ENCODE assay signal across 10 cellular contexts in the genomic region with DNA sequence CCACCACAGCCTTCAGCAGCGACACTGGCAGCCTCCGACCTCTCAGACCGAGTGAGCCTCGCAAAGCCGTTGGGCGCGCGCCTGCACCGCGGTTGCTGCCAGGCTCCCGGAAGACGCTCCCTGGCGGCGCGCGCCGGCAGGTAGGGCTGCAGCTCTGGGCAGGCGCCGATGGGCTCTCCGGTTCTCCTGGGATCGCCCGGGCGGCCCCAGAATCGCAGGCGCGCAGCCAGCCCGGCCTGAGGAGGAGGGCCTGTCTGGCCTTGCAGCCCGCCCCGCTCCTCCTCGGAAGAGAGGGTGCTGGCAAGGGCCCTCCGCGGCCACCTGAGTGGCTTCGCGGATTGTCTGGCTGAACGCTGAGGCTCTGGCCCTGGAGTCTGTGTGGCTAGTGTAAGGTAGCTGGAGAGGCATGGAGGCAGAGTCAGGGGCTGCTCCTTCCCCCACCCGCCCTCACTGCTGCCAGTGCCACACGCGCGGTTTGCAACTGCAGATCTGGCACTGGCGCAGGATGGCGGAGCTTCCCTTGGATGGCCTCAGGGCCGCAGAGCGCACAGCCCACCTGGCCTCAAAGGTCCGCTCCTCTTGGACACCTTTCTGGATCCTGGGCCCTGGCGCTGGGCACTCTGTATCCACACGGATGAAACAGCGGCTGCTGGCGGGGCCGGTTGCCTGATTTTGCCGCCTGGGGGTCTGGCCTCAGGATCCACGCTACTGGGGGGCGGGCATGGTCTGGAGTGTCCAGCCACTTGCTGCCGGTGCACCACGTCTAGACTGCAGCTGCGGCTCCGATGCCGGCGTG. TPM values are rescaled to one million over a fixed set of nuclear protein-coding genes. Genes with fewer than 3 reads are reported as not detected.
DNase-seq lines count a peak whose midpoint lies in the region; ATAC-seq, FAIRE-seq and TF ChIP-seq lines count a peak whose summit lies in the region.
"Not testable (repeated sequence)": the region's sequence is repeated elsewhere in the genome, so short reads cannot be mapped to it uniquely, and the experiment has no call there.
"Had no signal": no experiment of that assay in that cellular context is flagged by ENCODE, and none has a peak within 500 bp of the region (broad histone marks: within the 10 kb centered on the region; RNA-seq: fewer than 3 reads in every experiment).

No MANE protein-coding gene starts in this region.

- not testable (repeated sequence) for H2AK5ac ChIP-seq in H9 (ENCODE audit: insufficient read length, low read length)

- H3K4me3 Mint-ChIP-seq in H9: peak overlapping the region; percentile 48 to 84
- peak overlapping the region; percentile 52 for H3K4me3 Mint-ChIP-seq in activated CD4-positive, alpha-beta T cell treated with anti-CD3 and anti-CD28 coated beads for 36 hours
- peak overlapping the region; percentile 86 for H3K4me3 Mint-ChIP-seq in glutamatergic neuron (ENCODE audit: unreplicated experiment)

- not testable (repeated sequence) for H2BK12ac ChIP-seq in H9 (ENCODE audit: insufficient read length, low read depth, low read length)

- not testable (repeated sequence) for H3T11ph ChIP-seq in H9 (ENCODE audit: low read length)

- not testable (repeated sequence) for H4K8ac ChIP-seq in H9 (replicated peaks; ENCODE audit: insufficient read length, low read depth, low read length)

- WGBS in H9 (ENCODE audit: extremely low coverage, insufficient read length, low lambda C conversion rate): no CpG with 5 or more reads among the region's 58 CpGs
- WGBS in body of pancreas, 2 donors: 0 to 4% methylated on average over 8 to 43 of the region's 58 CpGs
- 50% methylated on average over 13 of the region's 58 CpGs for WGBS in HepG2 (ENCODE audit: low lambda C conversion rate)

- H3K27ac ChIP-seq in H9 (ENCODE audit: insufficient read length, low read depth, low read length); body of pancreas; HepG2 (ENCODE audit: extremely low read length, insufficient read depth, low read length): not testable (repeated sequence)

- TF ChIP-seq EP300 in HepG2 (IDR thresholded peaks at IDR 0.05; ENCODE audit: low read depth in 2 of 2, low read length in 2 of 2); HepG2 (CRISPR knock-in tag; IDR thresholded peaks at IDR 0.05; ENCODE audit: borderline replicate concordance): not testable (repeated sequence)

- not testable (repeated sequence) for H3K9me3 ChIP-seq in H9 (ENCODE audit: control insufficient read depth, low read depth, low read length); body of pancreas; HepG2 (ENCODE audit: low read length)

- not testable (repeated sequence) for H3K23me2 ChIP-seq in H9 (ENCODE audit: insufficient read length, low read depth, low read length, poor library complexity, severe bottlenecking)

- not testable (repeated sequence) for FAIRE-seq in HepG2 (lab: Jason Lieb, UNC)

- POLR2A ChIA-PET in activated CD4-positive, alpha-beta T cell treated with anti-CD3 and anti-CD28 coated beads for 36 hours (lab: Charles Lee); HepG2 (lab: Yijun Ruan, JAX): not testable (repeated sequence)

- H3K27me3 ChIP-seq in H9 (ENCODE audit: insufficient read depth, low read length) (peaks cover 12% of the 10 kb centered on the region; the same call in 1 of the 2 replicates), HepG2 (ENCODE audit: control insufficient read depth in 1 of 2, insufficient read depth in 2 of 2, low read length in 2 of 2) (peaks cover 9 to 25% of the 10 kb centered on the region in 2 experiments; a peak in 4 of 5 replicates)
- H3K27me3 ChIP-seq in body of pancreas: not testable (repeated sequence)

- not testable (repeated sequence) for H3K4me1 Mint-ChIP-seq in H9; activated CD4-positive, alpha-beta T cell treated with anti-CD3 and anti-CD28 coated beads for 36 hours; glutamatergic neuron (ENCODE audit: low read depth, unreplicated experiment)

- H3K36me3 Mint-ChIP-seq in H9 (ENCODE audit: insufficient read depth in 1 of 3, low read depth in 3 of 3); activated CD4-positive, alpha-beta T cell treated with anti-CD3 and anti-CD28 coated beads for 36 hours (ENCODE audit: low read depth); glutamatergic neuron (ENCODE audit: unreplicated experiment): not testable (repeated sequence)

- in situ Hi-C loops in HepG2 (cut with HindIII; ENCODE audit: extremely low pct_ligation_motif_present, low pct_unique_long_range_greater_than_20kb): not testable (repeated sequence)

- not testable (repeated sequence) for H3K23ac ChIP-seq in H9 (ENCODE audit: insufficient read length, low read depth, low read length)

- not testable (repeated sequence) for H3K9ac ChIP-seq in H9 (ENCODE audit: extremely low read depth, insufficient read length, low read length); HepG2 (ENCODE audit: insufficient read depth, low read depth, low read length)

- TF ChIP-seq POLR2A in body of pancreas (IDR thresholded peaks at IDR 0.05); HepG2 (IDR thresholded peaks at IDR 0.05; ENCODE audit: insufficient read depth in 1 of 2, low read depth in 2 of 2, low read length in 2 of 2): not testable (repeated sequence)

- TF ChIP-seq CTCF in H9 (conservative IDR thresholded peaks at IDR 0.05) (peak; percentile 36; the same call in 2 of the 3 replicates), body of pancreas (IDR thresholded peaks at IDR 0.05) (peak in 2 of 7 experiments; percentile 5 to 10), HepG2 (CRISPR knock-in tag; IDR thresholded peaks at IDR 0.05) (0 out of 2 replicates have a peak, but pooled peaks have one; percentile 17)
- not testable (repeated sequence) for TF ChIP-seq CTCF in glutamatergic neuron (IDR thresholded peaks at IDR 0.05; ENCODE audit: partially characterized antibody, unreplicated experiment); retinal pigment epithelial cell (conservative IDR thresholded peaks at IDR 0.05; ENCODE audit: low read depth, low read length)

- H3K4me3 ChIP-seq in body of pancreas (peak overlapping the region in 1 of 2 donors; percentile 17), retinal pigment epithelial cell (ENCODE audit: low read length) (peak overlapping the region; percentile 15)
- H3K4me3 ChIP-seq in HepG2 (replicated peaks in 1 of 3; ENCODE audit: insufficient read depth in 1 of 3, low read depth in 2 of 3, low read length in 3 of 3): not testable (repeated sequence)

- H3K4me1 ChIP-seq in H9 (ENCODE audit: insufficient read depth, low read length); HepG2 (ENCODE audit: insufficient read depth, low read length): not testable (repeated sequence)
- H3K4me1 ChIP-seq in body of pancreas: peaks cover 19% of the 10 kb centered on the region

- peak; percentile 25 for DNase-seq in H9
- DNase-seq in NCI-H524 (lab: John Stamatoyannopoulos, UW): peak; percentile 5 to 35
- peak; percentile 55 for DNase-seq in activated CD4-positive, alpha-beta T cell treated with anti-CD3 and anti-CD28 coated beads for 36 hours
- peak; percentile 60 to 77 (median 66) for DNase-seq in body of pancreas
- peak; percentile 46 for DNase-seq in glutamatergic neuron
- not testable (repeated sequence) for DNase-seq in HepG2 (ENCODE audit: low spot score); retinal pigment epithelial cell (ENCODE audit: low read depth)

- H3K56ac ChIP-seq in H9 (ENCODE audit: insufficient read length, low read depth, low read length): not testable (repeated sequence)

- CTCF ChIA-PET in activated CD4-positive, alpha-beta T cell treated with anti-CD3 and anti-CD28 coated beads for 36 hours (lab: Charles Lee); HepG2 (lab: Yijun Ruan, JAX; ENCODE audit: low intra/inter-chr PET ratio, low total read pairs): not testable (repeated sequence)

- H4K5ac ChIP-seq in H9 (ENCODE audit: insufficient read length, low read depth, low read length): not testable (repeated sequence)

- H3K14ac ChIP-seq in H9 (ENCODE audit: insufficient read depth, low read length): not testable (repeated sequence)

- not testable (repeated sequence) for H3K27ac Mint-ChIP-seq in H9; activated CD4-positive, alpha-beta T cell treated with anti-CD3 and anti-CD28 coated beads for 36 hours; glutamatergic neuron (ENCODE audit: unreplicated experiment)

- H3K18ac ChIP-seq in H9 (ENCODE audit: insufficient read length, low read depth, low read length): not testable (repeated sequence)

- intact Hi-C loops in activated CD4-positive, alpha-beta T cell treated with anti-CD3 and anti-CD28 coated beads for 36 hours (cut with DNase I, micrococcal nuclease); body of pancreas (cut with DNase I); HepG2 (cut with micrococcal nuclease; ENCODE audit: unreplicated experiment): not testable (repeated sequence)

- not testable (repeated sequence) for ATAC-seq in activated CD4-positive, alpha-beta T cell treated with anti-CD3 and anti-CD28 coated beads for 36 hours; body of pancreas
- peak; percentile 60 for ATAC-seq in HepG2

- H4K20me1 ChIP-seq in H9 (ENCODE audit: control insufficient read depth, insufficient read depth, insufficient read length); HepG2 (ENCODE audit: insufficient read depth, low read length): not testable (repeated sequence)

- H2BK15ac ChIP-seq in H9 (ENCODE audit: low read depth, low read length): not testable (repeated sequence)

- H3K79me2 ChIP-seq in H9 (ENCODE audit: insufficient read depth, low read length); HepG2 (ENCODE audit: insufficient read depth, low read length): not testable (repeated sequence)

- H3K9me3 Mint-ChIP-seq in H9; activated CD4-positive, alpha-beta T cell treated with anti-CD3 and anti-CD28 coated beads for 36 hours (ENCODE audit: low read depth); glutamatergic neuron (ENCODE audit: unreplicated experiment): not testable (repeated sequence)

- not testable (repeated sequence) for H2BK120ac ChIP-seq in H9 (ENCODE audit: low read depth, low read length, poor library complexity, severe bottlenecking)

- H3K79me1 ChIP-seq in H9 (ENCODE audit: insufficient read depth, low read depth, low read length, poor library complexity, severe bottlenecking): not testable (repeated sequence)

- not testable (repeated sequence) for H3K36me3 ChIP-seq in body of pancreas (replicated peaks in 1 of 2; ENCODE audit: insufficient read depth in 1 of 2, low read depth in 2 of 2); HepG2 (replicated peaks in 1 of 2; ENCODE audit: control insufficient read depth in 1 of 2, insufficient read depth in 2 of 2, low read length in 2 of 2)

- not testable (repeated sequence) for TF ChIP-seq RAD21 in HepG2 (CRISPR knock-in tag; IDR thresholded peaks at IDR 0.05)

- H2BK5ac ChIP-seq in H9 (ENCODE audit: insufficient read length, low read length): not testable (repeated sequence)

- H3K27me3 Mint-ChIP-seq in H9 (ENCODE audit: low read depth): peaks cover 53% of the 10 kb centered on the region
- H3K27me3 Mint-ChIP-seq in activated CD4-positive, alpha-beta T cell treated with anti-CD3 and anti-CD28 coated beads for 36 hours: peaks cover 33% of the 10 kb centered on the region
- H3K27me3 Mint-ChIP-seq in glutamatergic neuron (ENCODE audit: unreplicated experiment): peaks cover 13% of the 10 kb centered on the region

- H4K91ac ChIP-seq in H9 (ENCODE audit: insufficient read length, low read depth, low read length): not testable (repeated sequence)

- not testable (repeated sequence) for BruUV-seq in HepG2 (replicated peaks; lab: Mats Ljungman, UMichigan)

- H2AFZ ChIP-seq in H9 (ENCODE audit: low read length); HepG2 (ENCODE audit: low read length): not testable (repeated sequence)

- H3K4me2 ChIP-seq in H9 (ENCODE audit: insufficient read depth, insufficient read length, low read length): not testable (repeated sequence)
- peak overlapping the region; percentile 32; the same call in 1 of the 2 replicates for H3K4me2 ChIP-seq in HepG2 (ENCODE audit: low read depth, low read length)

- not testable (repeated sequence) for H2BK20ac ChIP-seq in H9 (ENCODE audit: low read depth, low read length, poor library complexity, severe bottlenecking)

- H3K4ac ChIP-seq in H9 (ENCODE audit: low read depth, low read length): not testable (repeated sequence)

RNA-seq across cellular contexts. Expression of a gene that starts 13.7 kb away (rescaled TPM):
- not detected in 2 replicates for total RNA-seq in H9 (2021)
- not detected for total RNA-seq in activated CD4-positive, alpha-beta T cell treated with anti-CD3 and anti-CD28 coated beads for 36 hours
- not detected for total RNA-seq in body of pancreas
- not detected for total RNA-seq in glutamatergic neuron (ENCODE audit: unreplicated experiment)
- not detected in 2 replicates for total RNA-seq in HepG2 (2016; rRNA removed; fragmentation: Illumina TruSeq; extraction: Trizol)
- not detected in 2 replicates for total RNA-seq in HepG2 (2016; cell fraction: cytosol; rRNA removed; fragmentation: Illumina TruSeq; extraction: Trizol; ENCODE audit: low read depth)
- not detected in 2 replicates for total RNA-seq in HepG2 (2016; cell fraction: insoluble cytoplasmic fraction; rRNA removed; fragmentation: Illumina TruSeq; extraction: Trizol)
- not detected in 2 replicates for total RNA-seq in HepG2 (2016; cell fraction: membrane; rRNA removed; fragmentation: Illumina TruSeq; extraction: Trizol)
- not detected in 2 replicates for total RNA-seq in HepG2 (2016; cell fraction: nucleus; rRNA removed; fragmentation: Illumina TruSeq; extraction: Trizol)
- not detected in 2 replicates for polyA plus RNA-seq in HepG2 (2011; rRNA removed)
- polyA plus RNA-seq in HepG2 (2011; cell fraction: cytosol; rRNA removed): not detected in 2 replicates
- polyA plus RNA-seq in HepG2 (2011; cell fraction: nucleus; rRNA removed): not detected in 2 replicates
- polyA plus RNA-seq in HepG2 (2012): not detected in 2 replicates
- not detected in 2 replicates for polyA plus RNA-seq in HepG2 (2016; cell fraction: cytosol; fragmentation: Illumina TruSeq; extraction: Trizol; ENCODE audit: low read depth)
- polyA plus RNA-seq in HepG2 (2016; cell fraction: insoluble cytoplasmic fraction; fragmentation: Illumina TruSeq; extraction: Trizol; ENCODE audit: low read depth): not detected in 2 replicates
- not detected in 2 replicates for polyA plus RNA-seq in HepG2 (2016; cell fraction: membrane; fragmentation: Illumina TruSeq; extraction: Trizol; ENCODE audit: low read depth)
- not detected in 2 replicates for polyA plus RNA-seq in HepG2 (2016; cell fraction: nucleus; fragmentation: Illumina TruSeq; extraction: Trizol; ENCODE audit: insufficient read depth, low read depth)
- not detected in 2 replicates for polyA minus RNA-seq in HepG2 (2011; rRNA and poly(A)+ RNA removed; ENCODE audit: low replicate concordance)
- not detected in 2 replicates for polyA minus RNA-seq in HepG2 (2011; cell fraction: cytosol; rRNA and poly(A)+ RNA removed)
- polyA minus RNA-seq in HepG2 (2011; cell fraction: nucleus; rRNA and poly(A)+ RNA removed): not detected in 2 replicates
- total RNA-seq: OCI-LY7, osteocyte had no signal
- polyA plus RNA-seq: CD14-positive monocyte had no signal
